26 cellular contexts compared by ENCODE assay signal in the genomic region with DNA sequence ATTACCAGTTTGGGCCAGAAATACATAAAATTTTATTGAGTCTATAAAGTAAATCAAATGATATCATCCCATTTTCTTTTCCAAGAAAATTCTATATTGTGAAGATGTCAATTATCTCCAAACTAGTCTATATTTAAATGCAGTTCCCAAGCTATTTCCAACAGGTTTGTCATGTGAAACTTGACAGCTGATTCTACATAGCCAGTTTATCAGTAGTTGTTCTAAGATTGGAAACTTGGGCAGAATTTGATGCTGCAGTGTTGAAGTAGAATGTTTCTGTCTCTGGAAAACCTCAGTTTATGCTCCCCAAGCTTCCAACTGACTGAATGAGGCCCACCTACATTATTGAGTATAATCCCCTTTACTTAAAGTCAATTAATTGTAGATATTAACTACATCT.
"Had no signal": no experiment of that assay in that cellular context is flagged by ENCODE, and none has a peak within 500 bp of the region (broad histone marks: within the 10 kb centered on the region; RNA-seq: fewer than 3 reads in every experiment).

No MANE protein-coding gene starts in this region.

- H3K9me3 ChIP-seq: stomach, suprapubic skin, testis, thyroid gland, tibial artery, tibial nerve, transverse colon, upper lobe of left lung, upper lobe of right lung, vagina had no signal

- H3K36me3 ChIP-seq: stomach, suprapubic skin, thoracic aorta, thyroid gland, tibial artery, tibial nerve, transverse colon, upper lobe of left lung, upper lobe of right lung, vagina had no signal

- FAIRE-seq: urothelium cell line had no signal

- H3K27ac ChIP-seq: stomach, suprapubic skin, testis, thoracic aorta, thyroid gland, tibial artery, tibial nerve, transverse colon, upper lobe of left lung, upper lobe of right lung, vagina had no signal

- H3K4me3 ChIP-seq: stomach, suprapubic skin, testis, thoracic aorta, thyroid gland, tibial artery, tibial nerve, transverse colon, upper lobe of left lung, upper lobe of right lung, vagina had no signal

- ATAC-seq: stimulated activated effector memory CD8-positive, alpha-beta T cell treated with anti-CD3 and anti-CD28 coated beads, Interleukin-12 subunit alpha, Interleukin-12 subunit beta, amount 100 ng/mL, for 72 hours; stimulated activated memory B cell treated with anti-CD40 and anti-IgM and Interleukin-4, amounts not matched to agents 10 μg/mL and 1 μg/mL and 100 μg/mL, for 72 hours; stimulated activated naive B cell treated with anti-CD40 and anti-IgM and Interleukin-4, amounts not matched to agents 10 μg/mL and 1 μg/mL and 100 μg/mL, for 72 hours; stimulated activated naive CD8-positive, alpha-beta T cell treated with anti-CD3 and anti-CD28 coated beads, Interleukin-15, amount 100 ng/mL, for 72 hours; stimulated activated naive CD8-positive, alpha-beta T cell treated with anti-CD3 and anti-CD28 coated beads, Interleukin-15, Interleukin-2, amounts not matched to agents 100 U/mL and 50 U/mL, for 24 hours; upper lobe of right lung had no signal

- DNase-seq: stimulated activated CD4-positive, alpha-beta T cell treated with anti-CD3 and anti-CD28 coated beads, Interleukin-2, amount 100 ng/mL, for 48 hours; stimulated activated CD4-positive, alpha-beta T cell treated with anti-CD3 and anti-CD28 coated beads, Interleukin-4, amount 100 ng/mL, for 1 hour; stimulated activated CD4-positive, alpha-beta T cell treated with anti-CD3 and anti-CD28 coated beads, Interleukin-4, amount 100 ng/mL, for 24 hours; stimulated activated CD4-positive, alpha-beta T cell treated with anti-CD3 and anti-CD28 coated beads, Interleukin-4, amount 100 ng/mL, for 4 hours; stimulated activated CD8-positive, alpha-beta memory T cell treated with anti-CD3 and anti-CD28 coated beads, Interleukin-4, amount 100 ng/mL, for 48 hours; stimulated activated naive B cell treated with anti-CD40 and anti-IgM and Interleukin-4, amounts not matched to agents 10 μg/mL and 1 μg/mL and 100 μg/mL, for 72 hours; stimulated activated naive CD4-positive, alpha-beta T cell; stimulated activated naive CD4-positive, alpha-beta T cell treated with Interleukin-2 at 50 U/mL for 16 hours; stimulated activated naive CD8-positive, alpha-beta T cell treated with anti-CD3 and anti-CD28 coated beads, Interleukin-15, amount 100 ng/mL, for 72 hours; stimulated activated naive CD8-positive, alpha-beta T cell treated with anti-CD3 and anti-CD28 coated beads, Interleukin-15, Interleukin-2, amounts not matched to agents 100 U/mL and 50 U/mL, for 24 hours; stomach; substantia nigra; testis; thyroid gland; tibial artery; transverse colon; trophoblast cell; upper lobe of left lung; upper lobe of right lung had no signal

- H3K4me1 ChIP-seq: stomach, suprapubic skin, testis, thyroid gland, tibial artery, tibial nerve, transverse colon, upper lobe of left lung, upper lobe of right lung, vagina had no signal

- H3K27me3 ChIP-seq: stomach, suprapubic skin, testis, thyroid gland, tibial artery, tibial nerve, transverse colon, upper lobe of left lung, upper lobe of right lung, vagina had no signal
